8 cellular contexts compared by ENCODE assay signal in the genomic region with DNA sequence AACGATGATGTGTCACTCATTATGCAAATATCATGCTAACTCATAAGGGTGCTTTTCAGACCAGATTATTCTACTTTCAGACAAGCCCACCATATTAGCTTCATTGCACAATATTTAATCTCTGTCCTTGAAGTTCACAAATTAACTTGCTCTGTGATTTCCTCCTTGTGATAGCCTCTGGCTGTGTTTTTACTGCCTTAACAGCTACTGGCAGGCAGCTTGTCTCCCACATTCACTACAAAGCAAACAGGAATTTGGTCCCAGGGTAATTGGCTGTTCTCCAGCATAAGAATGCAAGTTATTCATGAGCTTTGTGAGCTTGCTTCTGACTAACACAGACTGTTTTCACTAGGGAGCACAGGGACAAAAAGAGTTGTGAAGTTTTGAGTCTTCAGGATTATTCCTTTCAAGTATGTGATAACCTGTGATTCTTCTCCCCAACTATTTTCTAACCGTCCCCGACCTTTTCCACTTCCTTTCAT.
DNase-seq lines count a peak whose midpoint lies in the region; ATAC-seq and TF ChIP-seq lines count a peak whose summit lies in the region.

No MANE protein-coding gene starts in this region.

- peak overlapping the region; percentile 63 for H3K4me2 ChIP-seq in Loucy (ENCODE audit: low read depth, low read length, poor library complexity, severe bottlenecking)

- in situ Hi-C loops in gastrocnemius medialis (cut with MboI; ENCODE audit: low sequenced_read_pairs in 4 of 4), result no loop called here

- DNase-seq in GM03348 (ENCODE audit: low spot score) (peak; percentile 83), adrenal gland (peak; percentile 44 to 81 (median 74)), right atrium auricular region (ENCODE audit: low spot score) (no peak), gastrocnemius medialis (no peak), erythroblast (lab: John Stamatoyannopoulos, UW) (no peak)

- no peaks in the 10 kb centered on the region for H3K9me2 ChIP-seq in Loucy (replicated peaks; ENCODE audit: low read depth, low read length)

- no peaks in the 10 kb centered on the region for H3K79me2 ChIP-seq in Loucy (ENCODE audit: insufficient read depth, low read length)

- H3K4me1 ChIP-seq in Loucy (ENCODE audit: insufficient read depth, low read length, poor library complexity, severe bottlenecking) (peaks cover 24% of the 10 kb centered on the region), adrenal gland (replicated peaks in 1 of 2) (peaks cover 0 to 16% of the 10 kb centered on the region in 2 donors), right atrium auricular region (peaks cover 0 to 15% of the 10 kb centered on the region in 2 donors), gastrocnemius medialis (no peaks in the 10 kb centered on the region)

- H3K27me3 ChIP-seq in Loucy (ENCODE audit: insufficient read depth, low read length, poor library complexity, severe bottlenecking), result no peaks in the 10 kb centered on the region
- no peaks in the 10 kb centered on the region for H3K27me3 ChIP-seq in adrenal gland
- H3K27me3 ChIP-seq in right atrium auricular region, result no peaks in the 10 kb centered on the region
- no peaks in the 10 kb centered on the region for H3K27me3 ChIP-seq in gastrocnemius medialis

- intact Hi-C loops in adrenal gland (cut with DNase I) (no loop called here), gastrocnemius medialis (cut with DNase I; ENCODE audit: low total_unique reads) (no loop called here)

- H3K36me3 ChIP-seq in Loucy (ENCODE audit: insufficient read depth, low read length) (no peaks in the 10 kb centered on the region), adrenal gland (replicated peaks in 1 of 2) (no peaks in the 10 kb centered on the region), right atrium auricular region (no peaks in the 10 kb centered on the region), gastrocnemius medialis (no peaks in the 10 kb centered on the region)

- ATAC-seq in gastrocnemius medialis (peak; percentile 63 to 70), HG03439 (IDR thresholded peaks at IDR 0.05; ENCODE audit: unreplicated experiment) (no peak), HG02870 (IDR thresholded peaks at IDR 0.05; ENCODE audit: unreplicated experiment) (no peak)

- no peaks in the 10 kb centered on the region for H4K20me1 ChIP-seq in Loucy (ENCODE audit: insufficient read depth, low read length, poor library complexity, severe bottlenecking)

- 4 to 11% (median 9%) methylated on average over 3 of the region's 3 CpGs for WGBS in adrenal gland, 4 donors

- no peak for TF ChIP-seq CTCF in Loucy (conservative IDR thresholded peaks at IDR 0.05; ENCODE audit: low read length)
- TF ChIP-seq CTCF in adrenal gland (IDR thresholded peaks at IDR 0.05), result no peak
- TF ChIP-seq CTCF in right atrium auricular region (IDR thresholded peaks at IDR 0.05), result no peak
- TF ChIP-seq CTCF in gastrocnemius medialis (IDR thresholded peaks at IDR 0.05 in 4 of 5, conservative IDR thresholded peaks at IDR 0.05 in 1 of 5), result no peak

- H3K9me3 ChIP-seq in Loucy (ENCODE audit: insufficient read depth, low read depth, low read length), result peaks cover 9% of the 10 kb centered on the region; the same call in 1 of the 2 replicates
- H3K9me3 ChIP-seq in adrenal gland (replicated peaks in 1 of 3), result no peaks in the 10 kb centered on the region
- peaks cover 0 to 13% of the 10 kb centered on the region in 2 donors for H3K9me3 ChIP-seq in right atrium auricular region
- H3K9me3 ChIP-seq in gastrocnemius medialis, result no peaks in the 10 kb centered on the region

- no peaks in the 10 kb centered on the region; the same call in 1 of the 2 replicates for H3F3A ChIP-seq in Loucy (ENCODE audit: low read depth)

- H3K4me3 ChIP-seq in Loucy (ENCODE audit: low read length, poor library complexity, severe bottlenecking) (peak overlapping the region; percentile 64), adrenal gland (peak overlapping the region in 1 of 4 donors; percentile 33), right atrium auricular region (peak overlapping the region in 1 of 2 donors; percentile 1), gastrocnemius medialis (no peak overlapping the region)

- peak overlapping the region; percentile 66 for H3K9ac ChIP-seq in Loucy (ENCODE audit: low read depth, low read length, poor library complexity, severe bottlenecking)

- TF ChIP-seq POLR2A in adrenal gland (IDR thresholded peaks at IDR 0.05) (peak in 1 of 2 donors; percentile 26), gastrocnemius medialis (IDR thresholded peaks at IDR 0.05) (no peak), erythroblast (IDR thresholded peaks at IDR 0.05; ENCODE audit: low read length) (no peak)

- H3K27ac ChIP-seq in adrenal gland (peak overlapping the region in 4 of 5 donors; percentile 52 to 78 (median 59)), right atrium auricular region (peak overlapping the region; percentile 27 to 75), gastrocnemius medialis (peak overlapping the region in 2 of 4 donors; percentile 27 to 36)

- no peak overlapping the region for H2AFZ ChIP-seq in Loucy (ENCODE audit: low read length)

Comparison
In these comparisons a context has a peak if more than half of its experiments do, and no peak if none do; other contexts are left out.
1. DNase-seq: peak in GM03348 (single experiment) and adrenal gland (7 of 7); none in right atrium auricular region (single experiment), gastrocnemius medialis (0 of 2) and erythroblast (0 of 2).
2. ATAC-seq: peak in gastrocnemius medialis (2 of 2); none in HG03439 (single experiment) and HG02870 (single experiment).